In the genomic region with DNA sequence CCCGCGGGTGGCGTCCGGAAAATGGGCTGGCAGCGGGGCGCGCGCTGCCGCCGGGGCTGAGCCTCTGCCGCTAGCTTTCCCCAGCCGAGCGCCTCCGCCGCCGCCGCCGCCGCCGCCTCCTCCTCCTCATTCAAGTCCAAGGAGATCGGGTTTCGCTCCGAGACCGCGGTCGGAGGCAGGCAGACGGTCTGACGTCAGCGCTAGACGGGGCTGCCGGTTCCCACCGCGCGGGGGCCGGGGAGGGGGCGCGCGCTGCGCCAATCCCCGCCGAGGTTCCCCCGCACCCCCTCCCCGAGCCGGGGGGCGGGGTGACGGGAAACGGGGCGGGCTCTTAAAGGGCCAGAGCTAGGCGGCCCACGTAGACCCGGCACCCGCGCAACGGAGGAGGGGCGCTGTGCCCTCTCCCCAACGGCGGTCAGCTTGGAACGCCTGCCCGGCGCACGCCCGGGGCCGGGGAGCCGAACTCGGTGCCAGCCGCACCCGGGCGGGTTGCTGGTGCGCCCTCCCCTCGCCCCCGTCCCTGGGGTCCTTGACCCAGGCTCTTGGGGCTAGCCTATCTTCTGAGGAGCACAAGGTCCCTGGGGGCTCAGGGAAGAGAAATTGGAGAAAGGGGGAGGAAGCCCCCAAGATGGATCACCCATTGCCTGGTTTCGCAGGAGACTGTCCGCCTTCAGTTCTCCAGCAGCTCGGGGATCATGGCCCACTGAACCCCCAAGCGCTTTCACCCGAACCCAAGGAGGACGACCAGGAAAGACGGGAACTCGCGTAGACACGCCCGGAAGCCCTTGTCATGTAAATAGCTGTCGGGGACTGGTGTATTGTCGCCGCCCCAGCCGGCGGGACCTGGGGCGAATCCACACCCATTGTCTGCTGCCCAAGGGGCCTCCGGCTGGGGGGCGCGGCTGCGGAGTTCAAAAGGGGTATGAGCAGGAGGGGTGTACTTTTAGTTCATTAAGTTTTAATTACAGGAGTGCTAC, we compare ENCODE assay signal across 8 cellular contexts. TPM values are rescaled to one million over a fixed set of nuclear protein-coding genes. Genes with fewer than 3 reads are reported as not detected.
A peak's percentile ranks its signal among the peaks of the same experiment; 100 is the strongest.
DNase-seq lines count a peak whose midpoint lies in the region; ATAC-seq, FAIRE-seq and TF ChIP-seq lines count a peak whose summit lies in the region.

A gene with protein sequence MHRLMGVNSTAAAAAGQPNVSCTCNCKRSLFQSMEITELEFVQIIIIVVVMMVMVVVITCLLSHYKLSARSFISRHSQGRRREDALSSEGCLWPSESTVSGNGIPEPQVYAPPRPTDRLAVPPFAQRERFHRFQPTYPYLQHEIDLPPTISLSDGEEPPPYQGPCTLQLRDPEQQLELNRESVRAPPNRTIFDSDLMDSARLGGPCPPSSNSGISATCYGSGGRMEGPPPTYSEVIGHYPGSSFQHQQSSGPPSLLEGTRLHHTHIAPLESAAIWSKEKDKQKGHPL (minus strand): TSS at position 193 of the 977 bp plus-strand sequence. CDS start 433 bp downstream, outside the sequence.

- DNase-seq in D721Med (ENCODE audit: insufficient read length, low spot score), result peak; percentile 89
- DNase-seq in Kasumi-1 (lab: John Stamatoyannopoulos, UW), result peak; percentile 64 to 80
- peak; percentile 99 to 100 for DNase-seq in SJCRH30
- peak; percentile 94 for DNase-seq in activated naive CD4-positive, alpha-beta T cell treated with anti-CD3 and anti-CD28 coated beads, Interleukin-2, amount 50 U/mL, for 16 hours
- peak; percentile 88 for DNase-seq in germinal center (ENCODE audit: low spot score)
- peak; percentile 88 for DNase-seq in neuronal stem cell (ENCODE audit: low spot score)

- H3K4ac ChIP-seq in neuronal stem cell (ENCODE audit: low read length), result no peak within 1 kb of the TSS

- ATAC-seq in GM21723 (IDR thresholded peaks at IDR 0.05; ENCODE audit: unreplicated experiment), result peak; percentile 81

- no peaks in the 10 kb centered on the region for H3K9me3 ChIP-seq in SJCRH30 (replicated peaks)
- H3K9me3 ChIP-seq in neuronal stem cell (replicated peaks in 1 of 2; ENCODE audit: control insufficient read depth in 2 of 2, insufficient read depth in 1 of 2, low read depth in 1 of 2, low read length in 2 of 2), result no peaks in the 10 kb centered on the region
- no peaks in the 10 kb centered on the region for H3K9me3 ChIP-seq in stomach smooth muscle (ENCODE audit: control insufficient read depth in 2 of 2, low read length in 2 of 2)

- H3K36me3 ChIP-seq in SJCRH30 (peaks cover 9% of the 10 kb centered on the region; the same call in 1 of the 2 replicates), neuronal stem cell (replicated peaks in 1 of 2; ENCODE audit: control insufficient read depth in 2 of 2, insufficient read depth in 2 of 2, low read length in 2 of 2) (no peaks in the 10 kb centered on the region), stomach smooth muscle (ENCODE audit: control insufficient read depth in 2 of 2, insufficient read depth in 2 of 2, low read length in 2 of 2) (no peaks in the 10 kb centered on the region)

- H2BK5ac ChIP-seq in neuronal stem cell (ENCODE audit: low read length), result no peak within 1 kb of the TSS

- peak within 1 kb of the TSS; percentile 94 for H3K18ac ChIP-seq in neuronal stem cell (ENCODE audit: low read length)

- no CpG with 5 or more reads among the region's 92 CpGs for WGBS in neuronal stem cell (ENCODE audit: extremely low coverage in 2 of 2, insufficient read length in 2 of 2, insufficient replicate concordance in 1 of 2), 2 donors

- peak within 1 kb of the TSS; percentile 92 for H3K4me2 ChIP-seq in neuronal stem cell (ENCODE audit: insufficient read depth, low read length, poor library complexity, severe bottlenecking)

- H3K23ac ChIP-seq in neuronal stem cell (ENCODE audit: low read depth, low read length, poor library complexity), result peak within 1 kb of the TSS; percentile 94

- H3K14ac ChIP-seq in neuronal stem cell (ENCODE audit: low read length), result peak within 1 kb of the TSS; percentile 42

- no peaks in the 10 kb centered on the region for H3K79me1 ChIP-seq in neuronal stem cell (ENCODE audit: low read depth, low read length)

- FAIRE-seq in D721Med (lab: Jason Lieb, UNC), result no peak

- H4K8ac ChIP-seq in neuronal stem cell (ENCODE audit: low read depth, low read length), result no peak within 1 kb of the TSS

- TF ChIP-seq CTCF in D721Med (IDR thresholded peaks at IDR 0.05; ENCODE audit: insufficient read depth, missing control alignments), result no peak

- H2BK120ac ChIP-seq in neuronal stem cell (ENCODE audit: low read depth, low read length), result no peak within 1 kb of the TSS

- peak within 1 kb of the TSS; percentile 99 for H2AFZ ChIP-seq in neuronal stem cell (ENCODE audit: low read length)

- H3K4me1 ChIP-seq in SJCRH30 (peaks cover 37% of the 10 kb centered on the region), neuronal stem cell (ENCODE audit: control insufficient read depth in 2 of 2, insufficient read depth in 1 of 2, low read depth in 1 of 2, low read length in 2 of 2) (peaks cover 3 to 24% of the 10 kb centered on the region in 2 donors), stomach smooth muscle (ENCODE audit: control insufficient read depth, insufficient read depth, low read length) (peaks cover 74% of the 10 kb centered on the region)

- H3K27me3 ChIP-seq in SJCRH30, result no peaks in the 10 kb centered on the region
- peaks cover 20 to 68% (median 54%) of the 10 kb centered on the region in 3 experiments for H3K27me3 ChIP-seq in neuronal stem cell (ENCODE audit: control insufficient read depth in 3 of 3, insufficient read depth in 3 of 3, low read depth in 1 of 3, low read length in 3 of 3)
- H3K27me3 ChIP-seq in stomach smooth muscle (ENCODE audit: control insufficient read depth in 1 of 2, insufficient read depth in 2 of 2, low read length in 2 of 2), result no peaks in the 10 kb centered on the region

- no peak within 1 kb of the TSS for H2BK15ac ChIP-seq in neuronal stem cell (ENCODE audit: low read length)

- H2BK12ac ChIP-seq in neuronal stem cell (ENCODE audit: low read length), result no peak within 1 kb of the TSS

- H3K9ac ChIP-seq in neuronal stem cell (ENCODE audit: low read depth, low read length, poor library complexity), result peak within 1 kb of the TSS; percentile 24
- peak within 1 kb of the TSS; percentile 80 to 94 for H3K9ac ChIP-seq in stomach smooth muscle (ENCODE audit: low read length in 2 of 2)

- H3K4me3 ChIP-seq in SJCRH30 (peak within 1 kb of the TSS; percentile 97), neuronal stem cell (ENCODE audit: low read length in 2 of 2) (peak within 1 kb of the TSS; percentile 54 to 72), stomach smooth muscle (ENCODE audit: low read length in 2 of 2) (peak within 1 kb of the TSS; percentile 86 to 93)

- no peak within 1 kb of the TSS for H2AK5ac ChIP-seq in neuronal stem cell (ENCODE audit: low read depth, low read length)

- H4K91ac ChIP-seq in neuronal stem cell (ENCODE audit: low read depth, low read length, poor library complexity), result no peak within 1 kb of the TSS

- H3K27ac ChIP-seq in SJCRH30 (peak within 1 kb of the TSS; percentile 90), neuronal stem cell (replicated peaks; ENCODE audit: low read length) (no peak within 1 kb of the TSS), stomach smooth muscle (ENCODE audit: low read length) (peak within 1 kb of the TSS; percentile 84)

RNA-seq across cellular contexts. Expression of the gene that starts here (rescaled TPM):
- total RNA-seq in SJCRH30 (2014; rRNA removed; shearing (Covaris generic)), result 15.0 and 15.4 TPM in 2 replicates
- polyA plus RNA-seq in neuronal stem cell (2013, experiment 1 of 2), result 0.10 TPM
- polyA plus RNA-seq in neuronal stem cell (2013, experiment 2 of 2), result 0.08 TPM
